In the genomic region with DNA sequence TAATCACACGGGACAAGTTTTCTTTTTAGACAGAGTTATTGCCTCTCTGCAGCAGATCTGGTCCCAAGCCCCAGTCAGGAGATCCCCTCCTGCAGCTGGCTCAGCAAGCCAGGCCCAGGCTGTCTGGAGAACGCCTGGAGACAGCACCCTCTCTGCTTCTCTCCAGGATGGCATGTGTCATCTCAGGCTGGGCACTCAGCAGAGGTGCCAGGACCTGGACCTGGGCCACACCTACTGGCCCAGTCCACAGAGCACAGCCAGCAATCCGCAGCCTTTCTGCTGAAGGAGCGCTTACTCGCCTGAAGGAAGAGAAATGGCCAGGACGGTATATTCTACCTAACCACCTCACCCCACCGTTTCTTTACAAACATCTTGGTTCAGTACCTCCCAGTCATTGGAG, we compare ENCODE assay signal across 19 cellular contexts. TPM values are rescaled to one million over a fixed set of nuclear protein-coding genes. Genes with fewer than 3 reads are reported as not detected.
DNase-seq lines count a peak whose midpoint lies in the region; ATAC-seq and TF ChIP-seq lines count a peak whose summit lies in the region.
"Had no signal": no experiment of that assay in that cellular context is flagged by ENCODE, and none has a peak within 500 bp of the region (broad histone marks: within the 10 kb centered on the region; RNA-seq: fewer than 3 reads in every experiment).

No MANE protein-coding gene starts in this region.

- H3K4me1 ChIP-seq in psoas muscle (peaks cover 22% of the 10 kb centered on the region), BE2C (no peaks in the 10 kb centered on the region), testis (peaks cover 6% of the 10 kb centered on the region)

- no peaks in the 10 kb centered on the region for H3K36me3 ChIP-seq in psoas muscle (ENCODE audit: insufficient read depth in 1 of 2, low read depth in 1 of 2)
- no peaks in the 10 kb centered on the region for H3K36me3 ChIP-seq in BE2C
- H3K36me3 ChIP-seq in testis (ENCODE audit: low read depth, missing control alignments): no peaks in the 10 kb centered on the region

- no peak for TF ChIP-seq POLR2A in testis (IDR thresholded peaks at IDR 0.05)

- peak overlapping the region; percentile 74 for H3K27ac ChIP-seq in VCaP
- H3K27ac ChIP-seq in epithelial cell of prostate: peak overlapping the region; percentile 82
- H3K27ac ChIP-seq in psoas muscle: peak overlapping the region; percentile 5
- no peak overlapping the region for H3K27ac ChIP-seq in testis

- peaks cover 0 to 2% (median 0%) of the 10 kb centered on the region in 3 donors for H3K27me3 ChIP-seq in psoas muscle (ENCODE audit: insufficient read depth in 3 of 3, low read length in 2 of 3)
- no peaks in the 10 kb centered on the region for H3K27me3 ChIP-seq in BE2C
- no peaks in the 10 kb centered on the region for H3K27me3 ChIP-seq in testis

- ATAC-seq in psoas muscle: peak; percentile 33 to 78 (median 76)
- ATAC-seq in GM21423 (IDR thresholded peaks at IDR 0.05; ENCODE audit: unreplicated experiment): no peak
- ATAC-seq: HepG2 had no signal

- no peak for DNase-seq in epithelial cell of prostate (ENCODE audit: low read depth, low spot score)
- peak in 1 of 2 donors; percentile 80 for DNase-seq in psoas muscle
- DNase-seq in BE2C: no peak
- no peak for DNase-seq in testis
- DNase-seq in DMS53 (lab: John Stamatoyannopoulos, UW): no peak
- DNase-seq: ACHN, DND-41, H7, HFFc6, KBM-7, NCI-H1417 treated with DMSO at 0.1 percent for 48 hours, NCI-H1930, NCI-H226, NCI-H524 treated with DMSO at 0.1 percent for 48 hours, RPMI8226, SIG-M5 had no signal

- H3K9me3 ChIP-seq in psoas muscle: no peaks in the 10 kb centered on the region
- no peaks in the 10 kb centered on the region for H3K9me3 ChIP-seq in BE2C
- H3K9me3 ChIP-seq in testis: no peaks in the 10 kb centered on the region

- WGBS in psoas muscle, 3 donors: 41 to 73% (median 58%) methylated on average over 7 of the region's 7 CpGs
- 87 to 91% methylated on average over 7 of the region's 7 CpGs for WGBS in testis, 2 donors

- TF ChIP-seq CTCF in VCaP (conservative IDR thresholded peaks at IDR 0.05) (no peak), psoas muscle (IDR thresholded peaks at IDR 0.05) (no peak), BE2C (IDR thresholded peaks at IDR 0.05; ENCODE audit: low read depth, low read length) (no peak), testis (IDR thresholded peaks at IDR 0.05) (no peak)

- H3K4me3 ChIP-seq in psoas muscle: no peak overlapping the region
- H3K4me3 ChIP-seq in BE2C (ENCODE audit: low read depth, low read length): no peak overlapping the region
- no peak overlapping the region for H3K4me3 ChIP-seq in testis

- intact Hi-C loops in psoas muscle (cut with DNase I) (no loop called here), testis (cut with DNase I; ENCODE audit: low total_unique reads) (loop anchor here (10.0 kb wide), 1 partner anchor 172 kb away; no protein-coding TSS in a partner anchor)

RNA-seq across cellular contexts. Expression of a gene that starts 4.7 kb away (rescaled TPM):
- total RNA-seq in psoas muscle: 10 to 100 TPM; 40.0 to 50.2 (median 41.9) TPM
- polyA plus RNA-seq in psoas muscle: 10 to 100 TPM; 30.1 to 47.7 (median 37.0) TPM
- polyA plus RNA-seq in BE2C (2012; ENCODE audit: insufficient read depth, insufficient read length, low read depth): 91.3 TPM
- total RNA-seq in testis: 100 to 1,000 TPM; 122 to 134 TPM
- polyA plus RNA-seq in testis (ENCODE audit: insufficient read depth, low read depth, low replicate concordance): 76.1 TPM

RNA-seq across cellular contexts. Expression of a gene that starts 53.8 kb away (rescaled TPM):
- total RNA-seq in psoas muscle (1 to 10 TPM; 2.1 to 7.9 (median 5.1) TPM), testis (10 to 100 TPM; 58.7 to 61.4 TPM)
- polyA plus RNA-seq in psoas muscle (10 to 100 TPM; 20.4 to 30.4 (median 25.0) TPM), testis (ENCODE audit: insufficient read depth, low read depth, low replicate concordance) (34.9 TPM)
- 58.0 TPM for polyA plus RNA-seq in BE2C (2012; ENCODE audit: insufficient read depth, insufficient read length, low read depth)

Comparison
In these comparisons a context has a peak if more than half of its experiments do, and no peak if none do; other contexts are left out.
1. H3K27ac ChIP-seq: peak in VCaP (single experiment), epithelial cell of prostate (single experiment) and psoas muscle (single experiment); none in testis (0 of 2).
2. RNA of a gene that starts 53.8 kb away (total RNA-seq): 58.7 to 61.4 TPM in testis; 2.1 to 7.9 TPM in psoas muscle; every median in the first group is over 4 times any median in the second.